In the genomic region with DNA sequence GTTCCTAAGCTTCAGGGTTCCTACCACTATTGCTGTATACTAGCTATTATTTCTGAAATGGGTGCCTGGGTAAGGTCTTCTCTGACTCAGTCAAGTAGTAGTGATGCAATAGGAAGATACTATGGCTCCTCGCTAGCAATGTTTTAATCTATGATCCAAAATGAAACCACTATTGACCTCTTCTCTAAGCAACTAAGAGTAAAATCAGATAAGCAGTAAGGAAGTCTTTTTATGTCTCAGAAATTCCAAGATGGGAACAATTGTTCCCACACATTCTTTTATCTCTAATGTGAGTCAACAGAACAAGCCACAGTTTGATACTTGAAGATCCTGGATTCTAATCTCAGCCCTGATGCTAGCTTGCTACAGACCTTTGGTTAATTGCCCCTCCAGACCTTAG, we compare ENCODE assay signal across 22 cellular contexts. TPM values are rescaled to one million over a fixed set of nuclear protein-coding genes. Genes with fewer than 3 reads are reported as not detected.
DNase-seq lines count a peak whose midpoint lies in the region; ATAC-seq, FAIRE-seq and TF ChIP-seq lines count a peak whose summit lies in the region.
"Had no signal": no experiment of that assay in that cellular context is flagged by ENCODE, and none has a peak within 500 bp of the region (broad histone marks: within the 10 kb centered on the region; RNA-seq: fewer than 3 reads in every experiment).

No MANE protein-coding gene starts in this region.

- no peak overlapping the region for H3K9ac ChIP-seq in adipocyte (ENCODE audit: low read length)
- no peak overlapping the region for H3K9ac ChIP-seq in HepG2 (ENCODE audit: insufficient read depth, low read depth, low read length)

- H3K27me3 Mint-ChIP-seq in GM23338 (ENCODE audit: insufficient read depth, low read depth, poor library complexity) = peaks cover 5% of the 10 kb centered on the region
- H3K27me3 Mint-ChIP-seq: stimulated activated memory B cell treated with anti-CD40 and anti-IgM and Interleukin-4, amounts not matched to agents 10 μg/mL and 1 μg/mL and 100 μg/mL, for 72 hours had no signal

- H3K4me3 ChIP-seq in AG10803 (ENCODE audit: low read length) (no peak overlapping the region), GM23338 (no peak overlapping the region), adipocyte (ENCODE audit: low read length) (no peak overlapping the region), HepG2 (replicated peaks in 1 of 3; ENCODE audit: insufficient read depth in 1 of 3, low read depth in 2 of 3, low read length in 3 of 3) (no peak overlapping the region)
- H3K4me3 ChIP-seq: colonic mucosa, lower lobe of right lung, PC-9 had no signal

- H3K36me3 ChIP-seq in GM23338 (ENCODE audit: insufficient read depth) (peaks cover 35% of the 10 kb centered on the region), adipocyte (ENCODE audit: control insufficient read depth, insufficient read depth, low read length, severe bottlenecking) (peaks cover 76% of the 10 kb centered on the region), HepG2 (replicated peaks in 1 of 2; ENCODE audit: control insufficient read depth in 1 of 2, insufficient read depth in 2 of 2, low read length in 2 of 2) (peaks cover 17 to 67% of the 10 kb centered on the region in 2 experiments)

- H3K79me2 ChIP-seq in GM23338 (replicated peaks; ENCODE audit: insufficient read depth) = no peaks in the 10 kb centered on the region
- H3K79me2 ChIP-seq in HepG2 (ENCODE audit: insufficient read depth, low read length) = no peaks in the 10 kb centered on the region

- no peak for TF ChIP-seq CTCF in AG10803 (conservative IDR thresholded peaks at IDR 0.05; ENCODE audit: low read length)
- TF ChIP-seq CTCF in GM23338 (conservative IDR thresholded peaks at IDR 0.05; ENCODE audit: low read depth in 2 of 2) = no peak
- no peak for TF ChIP-seq CTCF in HepG2 (CRISPR knock-in tag; IDR thresholded peaks at IDR 0.05)

- no peaks in the 10 kb centered on the region for H3K4me1 Mint-ChIP-seq in GM23338
- H3K4me1 Mint-ChIP-seq: stimulated activated memory B cell treated with anti-CD40 and anti-IgM and Interleukin-4, amounts not matched to agents 10 μg/mL and 1 μg/mL and 100 μg/mL, for 72 hours had no signal

- H3F3A ChIP-seq in GM23338 (replicated peaks; ENCODE audit: low read depth) = no peaks in the 10 kb centered on the region

- WGBS in HepG2 (ENCODE audit: low lambda C conversion rate) = 83% methylated on average over 1 of the region's 1 CpG

- intact Hi-C loops in HepG2 (cut with micrococcal nuclease; ENCODE audit: unreplicated experiment) = no loop called here

- CTCF ChIA-PET in HepG2 (lab: Yijun Ruan, JAX; ENCODE audit: low intra/inter-chr PET ratio, low total read pairs) = no interaction called here

- 0 out of 2 replicates have a peak overlapping the region, but pooled peaks have one; percentile 1 for H3K27ac Mint-ChIP-seq in GM23338
- H3K27ac Mint-ChIP-seq: activated T-helper 1 cell treated with anti-CD3 and anti-CD28 coated beads, Interleukin-12 subunit alpha, Interleukin-12 subunit beta, Interleukin-2, Interleukin-4 antibody, amounts not matched to agents 30 ng/mL and 10 ng/mL and 1 ng/mL, durations not matched to agents 14 hours and 24 hours and 36 hours; stimulated activated memory B cell treated with anti-CD40 and anti-IgM and Interleukin-4, amounts not matched to agents 10 μg/mL and 1 μg/mL and 100 μg/mL, for 72 hours had no signal

- H3K27me3 ChIP-seq in GM23338 (ENCODE audit: insufficient read depth) (no peaks in the 10 kb centered on the region), adipocyte (replicated peaks; ENCODE audit: control insufficient read depth, insufficient read depth, low read length) (no peaks in the 10 kb centered on the region), HepG2 (ENCODE audit: control insufficient read depth in 1 of 2, insufficient read depth in 2 of 2, low read length in 2 of 2) (no peaks in the 10 kb centered on the region)
- H3K27me3 ChIP-seq: BE2C, colonic mucosa had no signal

- H2AFZ ChIP-seq in GM23338 (no peak overlapping the region), HepG2 (ENCODE audit: low read length) (no peak overlapping the region)
- H2AFZ ChIP-seq: PC-9 had no signal

- no peak for TF ChIP-seq RAD21 in HepG2 (CRISPR knock-in tag; IDR thresholded peaks at IDR 0.05)

- H3K4me3 Mint-ChIP-seq in GM23338 = no peak overlapping the region
- H3K4me3 Mint-ChIP-seq: activated T-helper 1 cell treated with anti-CD3 and anti-CD28 coated beads, Interleukin-12 subunit alpha, Interleukin-12 subunit beta, Interleukin-2, Interleukin-4 antibody, amounts not matched to agents 30 ng/mL and 10 ng/mL and 1 ng/mL, durations not matched to agents 14 hours and 24 hours and 36 hours; stimulated activated memory B cell treated with anti-CD40 and anti-IgM and Interleukin-4, amounts not matched to agents 10 μg/mL and 1 μg/mL and 100 μg/mL, for 72 hours had no signal

- no peak for TF ChIP-seq EP300 in HepG2 (IDR thresholded peaks at IDR 0.05; ENCODE audit: low read depth in 2 of 2, low read length in 2 of 2)
- TF ChIP-seq EP300 in HepG2 (CRISPR knock-in tag; IDR thresholded peaks at IDR 0.05; ENCODE audit: borderline replicate concordance) = no peak

- H3K9me2 ChIP-seq in GM23338 (ENCODE audit: insufficient read depth) = no peaks in the 10 kb centered on the region

- BruUV-seq in HepG2 (replicated peaks; lab: Mats Ljungman, UMichigan) = no TSS peak

- H4K20me1 ChIP-seq in GM23338 (replicated peaks; ENCODE audit: insufficient read depth) (peaks cover 4% of the 10 kb centered on the region), HepG2 (ENCODE audit: insufficient read depth, low read length) (no peaks in the 10 kb centered on the region)

- H3K9me3 ChIP-seq in adipocyte (ENCODE audit: control insufficient read depth, low read length) (no peaks in the 10 kb centered on the region), HepG2 (ENCODE audit: low read length) (no peaks in the 10 kb centered on the region)
- H3K9me3 ChIP-seq: BE2C, colonic mucosa, lower lobe of right lung had no signal

- no peaks in the 10 kb centered on the region for H3K4me1 ChIP-seq in GM23338 (ENCODE audit: insufficient read depth)
- H3K4me1 ChIP-seq in adipocyte (ENCODE audit: control insufficient read depth, insufficient read depth, low read length) = peaks cover 40% of the 10 kb centered on the region
- no peaks in the 10 kb centered on the region for H3K4me1 ChIP-seq in HepG2 (ENCODE audit: insufficient read depth, low read length)
- H3K4me1 ChIP-seq: BE2C, colonic mucosa, lower lobe of right lung had no signal

- peak; percentile 45 for DNase-seq in AG10803 (ENCODE audit: low read depth)
- DNase-seq in GM23338 (ENCODE audit: low spot score) = no peak
- DNase-seq in adipocyte (ENCODE audit: low read depth) = peak; percentile 29
- DNase-seq in iris pigment epithelial cell (ENCODE audit: low read depth) = peak; percentile 87
- no peak for DNase-seq in KBM-7
- no peak for DNase-seq in hippocampal formation (lab: John Stamatoyannopoulos, UW)
- DNase-seq in HepG2 (ENCODE audit: low spot score) = no peak
- DNase-seq in NK-92 (lab: John Stamatoyannopoulos, UW; ENCODE audit: unreplicated experiment) = no peak
- DNase-seq: activated CD4-positive, alpha-beta T cell treated with anti-CD3 and anti-CD28 coated beads for 48 hours; aorta; BE2C; colonic mucosa; GOT3; KG1; lower lobe of right lung; NCI-H1092; PC-9; T-helper 9 cell had no signal

- H3K27ac ChIP-seq in GM23338 (ENCODE audit: low read depth) = no peak overlapping the region
- H3K27ac ChIP-seq in HepG2 (ENCODE audit: extremely low read length, insufficient read depth, low read length) = no peak overlapping the region
- H3K27ac ChIP-seq: colonic mucosa, epithelial cell of prostate, HL-60, lower lobe of right lung, PC-9 had no signal

- no peak for TF ChIP-seq POLR2A in HepG2 (IDR thresholded peaks at IDR 0.05; ENCODE audit: insufficient read depth in 1 of 2, low read depth in 2 of 2, low read length in 2 of 2)

- ATAC-seq in GM23338 = no peak
- ATAC-seq in HepG2 = no peak
- ATAC-seq: lower lobe of right lung; stimulated activated memory B cell treated with anti-CD40 and anti-IgM and Interleukin-4, amounts not matched to agents 10 μg/mL and 1 μg/mL and 100 μg/mL, for 72 hours had no signal

- POLR2A ChIA-PET in HepG2 (lab: Yijun Ruan, JAX) = no interaction called here

- FAIRE-seq in HepG2 (lab: Jason Lieb, UNC) = no peak

- H3K4me2 ChIP-seq in GM23338 = no peak overlapping the region
- no peak overlapping the region for H3K4me2 ChIP-seq in HepG2 (ENCODE audit: low read depth, low read length)
- H3K4me2 ChIP-seq: PC-9 had no signal

- in situ Hi-C loops in KBM-7 (cut with MboI; ENCODE audit: low pct_unique_long_range_greater_than_20kb, low sequenced_read_pairs) = no loop called here
- in situ Hi-C loops in HepG2 (cut with HindIII; ENCODE audit: extremely low pct_ligation_motif_present, low pct_unique_long_range_greater_than_20kb) = no loop called here

- no peaks in the 10 kb centered on the region for H3K9me3 Mint-ChIP-seq in GM23338
- H3K9me3 Mint-ChIP-seq: activated T-helper 1 cell treated with anti-CD3 and anti-CD28 coated beads, Interleukin-12 subunit alpha, Interleukin-12 subunit beta, Interleukin-2, Interleukin-4 antibody, amounts not matched to agents 30 ng/mL and 10 ng/mL and 1 ng/mL, durations not matched to agents 14 hours and 24 hours and 36 hours; stimulated activated memory B cell treated with anti-CD40 and anti-IgM and Interleukin-4, amounts not matched to agents 10 μg/mL and 1 μg/mL and 100 μg/mL, for 72 hours had no signal

- H3K36me3 Mint-ChIP-seq in GM23338 (ENCODE audit: low read depth) = peaks cover 62% of the 10 kb centered on the region

RNA-seq across cellular contexts. Expression of gene AREL1, which starts 45.1 kb away (rescaled TPM):
- 23.6 and 26.3 TPM in 2 replicates for total RNA-seq in GM23338 (2014; rRNA removed; shearing (Covaris generic))
- 6.8 and 7.5 TPM in 2 replicates for polyA plus RNA-seq in GM23338 (2016; fragmentation: Nextera tagmentation; extraction: Ambion mirVana)
- total RNA-seq in HepG2 (2016; rRNA removed; fragmentation: Illumina TruSeq; extraction: Trizol) = 18.4 and 21.3 TPM in 2 replicates
- 3.5 TPM in 2 replicates for total RNA-seq in HepG2 (2016; cell fraction: cytosol; rRNA removed; fragmentation: Illumina TruSeq; extraction: Trizol; ENCODE audit: low read depth)
- 19.8 and 20.9 TPM in 2 replicates for total RNA-seq in HepG2 (2016; cell fraction: insoluble cytoplasmic fraction; rRNA removed; fragmentation: Illumina TruSeq; extraction: Trizol)
- total RNA-seq in HepG2 (2016; cell fraction: membrane; rRNA removed; fragmentation: Illumina TruSeq; extraction: Trizol) = 9.2 and 9.5 TPM in 2 replicates
- total RNA-seq in HepG2 (2016; cell fraction: nucleus; rRNA removed; fragmentation: Illumina TruSeq; extraction: Trizol) = 26.2 and 29.2 TPM in 2 replicates
- 25.4 and 29.6 TPM in 2 replicates for polyA plus RNA-seq in HepG2 (2011; rRNA removed)
- polyA plus RNA-seq in HepG2 (2011; cell fraction: cytosol; rRNA removed) = 24.2 and 28.0 TPM in 2 replicates
- 48.2 and 52.6 TPM in 2 replicates for polyA plus RNA-seq in HepG2 (2011; cell fraction: nucleus; rRNA removed)
- polyA plus RNA-seq in HepG2 (2012) = 12.5 and 16.0 TPM in 2 replicates
- 1.2 TPM in 2 replicates for polyA plus RNA-seq in HepG2 (2016; cell fraction: cytosol; fragmentation: Illumina TruSeq; extraction: Trizol; ENCODE audit: low read depth)
- polyA plus RNA-seq in HepG2 (2016; cell fraction: insoluble cytoplasmic fraction; fragmentation: Illumina TruSeq; extraction: Trizol; ENCODE audit: low read depth) = 14.8 and 15.3 TPM in 2 replicates
- 4.1 and 4.7 TPM in 2 replicates for polyA plus RNA-seq in HepG2 (2016; cell fraction: membrane; fragmentation: Illumina TruSeq; extraction: Trizol; ENCODE audit: low read depth)
- polyA plus RNA-seq in HepG2 (2016; cell fraction: nucleus; fragmentation: Illumina TruSeq; extraction: Trizol; ENCODE audit: insufficient read depth, low read depth) = 26.0 and 27.0 TPM in 2 replicates
- polyA minus RNA-seq in HepG2 (2011; rRNA and poly(A)+ RNA removed; ENCODE audit: low replicate concordance) = 135 and 167 TPM in 2 replicates
- 14.9 and 19.7 TPM in 2 replicates for polyA minus RNA-seq in HepG2 (2011; cell fraction: cytosol; rRNA and poly(A)+ RNA removed)
- 60.0 and 62.0 TPM in 2 replicates for polyA minus RNA-seq in HepG2 (2011; cell fraction: nucleus; rRNA and poly(A)+ RNA removed)

RNA-seq across cellular contexts. Expression of gene FCF1, which starts 45.2 kb away (rescaled TPM):
- 58.7 and 61.3 TPM in 2 replicates for total RNA-seq in GM23338 (2014; rRNA removed; shearing (Covaris generic))
- polyA plus RNA-seq in GM23338 (2016; fragmentation: Nextera tagmentation; extraction: Ambion mirVana) (30.3 and 31.5 TPM in 2 replicates), HepG2 (2011; rRNA removed) (26.2 and 31.0 TPM in 2 replicates)
- total RNA-seq in HepG2 (2016; rRNA removed; fragmentation: Illumina TruSeq; extraction: Trizol) = 44.4 and 70.8 TPM in 2 replicates
- 6.5 and 7.9 TPM in 2 replicates for total RNA-seq in HepG2 (2016; cell fraction: cytosol; rRNA removed; fragmentation: Illumina TruSeq; extraction: Trizol; ENCODE audit: low read depth)
- total RNA-seq in HepG2 (2016; cell fraction: insoluble cytoplasmic fraction; rRNA removed; fragmentation: Illumina TruSeq; extraction: Trizol) = 47.2 and 70.6 TPM in 2 replicates
- total RNA-seq in HepG2 (2016; cell fraction: membrane; rRNA removed; fragmentation: Illumina TruSeq; extraction: Trizol) = 22.9 and 29.1 TPM in 2 replicates
- total RNA-seq in HepG2 (2016; cell fraction: nucleus; rRNA removed; fragmentation: Illumina TruSeq; extraction: Trizol) = 23.9 and 25.1 TPM in 2 replicates
- polyA plus RNA-seq in HepG2 (2011; cell fraction: cytosol; rRNA removed) = 14.5 and 24.4 TPM in 2 replicates
- polyA plus RNA-seq in HepG2 (2011; cell fraction: nucleus; rRNA removed) = 9.2 and 12.3 TPM in 2 replicates
- 25.9 and 41.2 TPM in 2 replicates for polyA plus RNA-seq in HepG2 (2012)
- 7.5 and 8.5 TPM in 2 replicates for polyA plus RNA-seq in HepG2 (2016; cell fraction: cytosol; fragmentation: Illumina TruSeq; extraction: Trizol; ENCODE audit: low read depth)
- 72.6 and 86.3 TPM in 2 replicates for polyA plus RNA-seq in HepG2 (2016; cell fraction: insoluble cytoplasmic fraction; fragmentation: Illumina TruSeq; extraction: Trizol; ENCODE audit: low read depth)
- polyA plus RNA-seq in HepG2 (2016; cell fraction: membrane; fragmentation: Illumina TruSeq; extraction: Trizol; ENCODE audit: low read depth) = 20.0 and 20.7 TPM in 2 replicates
- 34.0 and 37.4 TPM in 2 replicates for polyA plus RNA-seq in HepG2 (2016; cell fraction: nucleus; fragmentation: Illumina TruSeq; extraction: Trizol; ENCODE audit: insufficient read depth, low read depth)
- 7.2 and 30.7 TPM in 2 replicates for polyA minus RNA-seq in HepG2 (2011; rRNA and poly(A)+ RNA removed; ENCODE audit: low replicate concordance)
- 20.0 TPM in 2 replicates for polyA minus RNA-seq in HepG2 (2011; cell fraction: cytosol; rRNA and poly(A)+ RNA removed)
- polyA minus RNA-seq in HepG2 (2011; cell fraction: nucleus; rRNA and poly(A)+ RNA removed) = 15.7 and 17.8 TPM in 2 replicates

RNA-seq across cellular contexts. Expression of gene LTBP2, which starts 55.7 kb away (rescaled TPM):
- total RNA-seq in GM23338 (2014; rRNA removed; shearing (Covaris generic)) = 0.49 and 2.1 TPM in 2 replicates
- 0.27 and 0.35 TPM in 2 replicates for polyA plus RNA-seq in GM23338 (2016; fragmentation: Nextera tagmentation; extraction: Ambion mirVana)
- 0.18 and 0.20 TPM in 2 replicates for total RNA-seq in HepG2 (2016; rRNA removed; fragmentation: Illumina TruSeq; extraction: Trizol)
- total RNA-seq in HepG2 (2016; cell fraction: cytosol; rRNA removed; fragmentation: Illumina TruSeq; extraction: Trizol; ENCODE audit: low read depth) = 0.09 TPM in 1 of 2 replicates, not detected in the other
- 0.10 and 0.41 TPM in 2 replicates for total RNA-seq in HepG2 (2016; cell fraction: insoluble cytoplasmic fraction; rRNA removed; fragmentation: Illumina TruSeq; extraction: Trizol)
- 0.06 TPM in 1 of 2 replicates, not detected in the other for total RNA-seq in HepG2 (2016; cell fraction: membrane; rRNA removed; fragmentation: Illumina TruSeq; extraction: Trizol)
- 0.28 and 0.84 TPM in 2 replicates for total RNA-seq in HepG2 (2016; cell fraction: nucleus; rRNA removed; fragmentation: Illumina TruSeq; extraction: Trizol)
- polyA plus RNA-seq in HepG2 (2011; rRNA removed) = 0.41 and 0.46 TPM in 2 replicates
- 0.32 and 0.35 TPM in 2 replicates for polyA plus RNA-seq in HepG2 (2011; cell fraction: cytosol; rRNA removed)
- polyA plus RNA-seq in HepG2 (2011; cell fraction: nucleus; rRNA removed) = 1.4 and 1.5 TPM in 2 replicates
- 0.27 and 0.68 TPM in 2 replicates for polyA plus RNA-seq in HepG2 (2012)
- polyA plus RNA-seq in HepG2 (2016; cell fraction: cytosol; fragmentation: Illumina TruSeq; extraction: Trizol; ENCODE audit: low read depth) = 0.06 TPM in 1 of 2 replicates, not detected in the other
- 0.12 and 0.17 TPM in 2 replicates for polyA plus RNA-seq in HepG2 (2016; cell fraction: insoluble cytoplasmic fraction; fragmentation: Illumina TruSeq; extraction: Trizol; ENCODE audit: low read depth)
- polyA plus RNA-seq in HepG2 (2016; cell fraction: membrane; fragmentation: Illumina TruSeq; extraction: Trizol; ENCODE audit: low read depth) = 0.07 and 0.09 TPM in 2 replicates
- 0.64 and 0.72 TPM in 2 replicates for polyA plus RNA-seq in HepG2 (2016; cell fraction: nucleus; fragmentation: Illumina TruSeq; extraction: Trizol; ENCODE audit: insufficient read depth, low read depth)
- polyA minus RNA-seq in HepG2 (2011; rRNA and poly(A)+ RNA removed; ENCODE audit: low replicate concordance) = 0.44 and 1.1 TPM in 2 replicates
- polyA minus RNA-seq in HepG2 (2011; cell fraction: cytosol; rRNA and poly(A)+ RNA removed) = 0.35 and 0.89 TPM in 2 replicates
- polyA minus RNA-seq in HepG2 (2011; cell fraction: nucleus; rRNA and poly(A)+ RNA removed) = 0.52 and 0.99 TPM in 2 replicates

Comparison
In these comparisons a context has a peak if more than half of its experiments do, and no peak if none do; other contexts are left out.
1. DNase-seq: peak in AG10803 (single experiment), adipocyte (single experiment) and iris pigment epithelial cell (single experiment); none in GM23338 (single experiment), KBM-7 (single experiment), hippocampal formation (0 of 2), HepG2 (single experiment) and NK-92 (single experiment).